ENCODE assay signal across 8 cellular contexts in the genomic region with DNA sequence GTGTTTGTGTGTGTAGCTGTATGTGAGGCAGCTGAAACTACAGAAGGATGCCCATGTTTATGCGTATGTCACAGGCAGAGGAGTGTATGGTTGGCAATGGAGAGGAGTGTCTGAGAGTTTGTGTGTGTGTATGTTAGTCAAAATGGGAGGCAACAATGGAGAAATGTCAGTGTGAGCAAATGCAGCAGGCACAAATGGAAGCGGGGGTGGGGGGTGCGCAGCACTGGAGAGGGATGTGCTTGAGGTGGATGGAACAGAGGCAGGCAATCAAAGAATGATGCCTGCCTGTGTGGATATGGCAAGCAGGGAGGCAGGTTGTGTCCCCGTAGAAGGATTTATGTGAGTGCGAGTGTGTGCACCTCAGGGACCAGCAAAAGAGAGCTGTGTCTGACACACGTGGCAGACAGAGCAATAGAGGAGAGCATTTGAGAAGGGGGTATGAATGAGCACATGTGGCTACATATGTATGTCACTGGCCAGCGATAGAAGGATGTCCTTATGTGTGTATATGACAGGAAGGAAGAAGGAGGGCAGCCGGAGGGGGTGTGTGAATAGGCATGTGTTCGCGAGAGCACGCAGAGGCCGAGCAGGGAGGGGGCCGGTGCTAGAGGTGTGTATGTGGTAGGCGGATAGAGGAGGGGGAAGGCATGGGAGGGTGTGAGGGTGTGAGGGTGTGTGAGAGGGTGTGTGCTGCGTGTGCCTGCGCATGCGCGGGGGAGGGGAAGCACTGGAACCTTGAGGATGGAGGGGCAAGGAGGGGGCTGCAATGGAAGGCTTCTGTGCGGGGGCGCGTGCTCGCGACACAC. TPM values are rescaled to one million over a fixed set of nuclear protein-coding genes. Genes with fewer than 3 reads are reported as not detected.
DNase-seq lines count a peak whose midpoint lies in the region; ATAC-seq and TF ChIP-seq lines count a peak whose summit lies in the region.

No MANE protein-coding gene starts in this region.

- H3K9ac ChIP-seq in NT2/D1 (ENCODE audit: insufficient read length, low read depth), result peak overlapping the region; percentile 96
- H3K9ac ChIP-seq in neuronal stem cell (ENCODE audit: low read depth, low read length, poor library complexity), result peak overlapping the region; percentile 44

- no peak overlapping the region for H3K14ac ChIP-seq in neuronal stem cell (ENCODE audit: low read length)

- peak overlapping the region; percentile 70 to 90 (median 87) for H3K4me3 Mint-ChIP-seq in CD8-positive, alpha-beta memory T cell
- peak overlapping the region; percentile 73 to 87 for H3K4me3 Mint-ChIP-seq in activated T-cell treated with anti-CD3 and anti-CD28 coated beads, Interleukin-2, amount 50 U/mL, for 72 hours

- no peak overlapping the region for H3K27ac ChIP-seq in CD8-positive, alpha-beta memory T cell (ENCODE audit: low read depth, low read length)
- H3K27ac ChIP-seq in neuronal stem cell (replicated peaks; ENCODE audit: low read length), result no peak overlapping the region
- H3K27ac ChIP-seq in thoracic aorta, result no peak overlapping the region

- H3K27ac Mint-ChIP-seq in CD8-positive, alpha-beta memory T cell, result peak overlapping the region; percentile 59 to 92 (median 88)
- H3K27ac Mint-ChIP-seq in activated T-cell treated with anti-CD3 and anti-CD28 coated beads, Interleukin-2, amount 50 U/mL, for 72 hours, result peak overlapping the region; percentile 38

- no peak overlapping the region for H2BK15ac ChIP-seq in neuronal stem cell (ENCODE audit: low read length)

- peak; percentile 63 for ATAC-seq in GM21786 (IDR thresholded peaks at IDR 0.05; ENCODE audit: unreplicated experiment)
- peak; percentile 78 to 87 for ATAC-seq in activated T-cell treated with anti-CD3 and anti-CD28 coated beads, Interleukin-2, amount 50 U/mL, for 72 hours (replicated peaks in 1 of 2)
- ATAC-seq in thoracic aorta (ENCODE audit: insufficient number of reproducible peaks, low FRiP score, low read depth), result no peak
- no peak for ATAC-seq in GM19023 (IDR thresholded peaks at IDR 0.05; ENCODE audit: unreplicated experiment)

- H3K4ac ChIP-seq in neuronal stem cell (ENCODE audit: low read length), result no peak overlapping the region

- H2BK12ac ChIP-seq in neuronal stem cell (ENCODE audit: low read length), result no peak overlapping the region

- H3K9me3 ChIP-seq in CD8-positive, alpha-beta memory T cell (ENCODE audit: low read length), result no peaks in the 10 kb centered on the region
- H3K9me3 ChIP-seq in NT2/D1 (ENCODE audit: insufficient read depth, low read length), result 0 out of 2 replicates have a peak, but pooled peaks cover 5% of the 10 kb centered on the region
- H3K9me3 ChIP-seq in neuronal stem cell (replicated peaks in 1 of 2; ENCODE audit: control insufficient read depth in 2 of 2, insufficient read depth in 1 of 2, low read depth in 1 of 2, low read length in 2 of 2), result no peaks in the 10 kb centered on the region
- no peaks in the 10 kb centered on the region for H3K9me3 ChIP-seq in thoracic aorta

- H3K79me1 ChIP-seq in neuronal stem cell (ENCODE audit: low read depth, low read length), result peaks cover 8% of the 10 kb centered on the region

- H4K8ac ChIP-seq in neuronal stem cell (ENCODE audit: low read depth, low read length), result peak overlapping the region; percentile 17

- no peak overlapping the region for H4K91ac ChIP-seq in neuronal stem cell (ENCODE audit: low read depth, low read length, poor library complexity)

- no peaks in the 10 kb centered on the region for H3K27me3 ChIP-seq in CD8-positive, alpha-beta memory T cell (ENCODE audit: insufficient read depth, low read length, poor library complexity, severe bottlenecking)
- H3K27me3 ChIP-seq in NT2/D1 (ENCODE audit: insufficient read depth, insufficient read length), result no peaks in the 10 kb centered on the region
- H3K27me3 ChIP-seq in neuronal stem cell (ENCODE audit: control insufficient read depth in 3 of 3, insufficient read depth in 3 of 3, low read depth in 1 of 3, low read length in 3 of 3), result no peaks in the 10 kb centered on the region
- no peaks in the 10 kb centered on the region for H3K27me3 ChIP-seq in thoracic aorta (replicated peaks; ENCODE audit: insufficient read depth)

- POLR2A ChIA-PET in CD8-positive, alpha-beta memory T cell (lab: Charles Lee), result no interaction called here

- H2BK5ac ChIP-seq in neuronal stem cell (ENCODE audit: low read length), result no peak overlapping the region

- CTCF ChIA-PET in CD8-positive, alpha-beta memory T cell (lab: Charles Lee), result interaction anchor here (2.0 kb wide), 1 partner anchor 336 kb away, joined by 9 read pairs; a partner anchor contains a TSS

- H3K18ac ChIP-seq in neuronal stem cell (ENCODE audit: low read length), result no peak overlapping the region

- peaks cover 0 to 3% (median 0%) of the 10 kb centered on the region in 5 donors for H3K9me3 Mint-ChIP-seq in CD8-positive, alpha-beta memory T cell
- no peaks in the 10 kb centered on the region for H3K9me3 Mint-ChIP-seq in activated T-cell treated with anti-CD3 and anti-CD28 coated beads, Interleukin-2, amount 50 U/mL, for 72 hours

- H3K4me3 ChIP-seq in CD8-positive, alpha-beta memory T cell (ENCODE audit: low read length), result peak overlapping the region; percentile 37
- peak overlapping the region; percentile 85 for H3K4me3 ChIP-seq in NT2/D1 (ENCODE audit: insufficient read length, low read depth)
- H3K4me3 ChIP-seq in fibroblast of the aortic adventitia (ENCODE audit: low read depth, low read length), result peak overlapping the region; percentile 77
- H3K4me3 ChIP-seq in neuronal stem cell (ENCODE audit: low read length in 2 of 2), result peak overlapping the region; percentile 79 to 95
- H3K4me3 ChIP-seq in thoracic aorta, result peak overlapping the region; percentile 84

- H3K36me3 Mint-ChIP-seq in CD8-positive, alpha-beta memory T cell, result peaks cover 0 to 34% (median 0%) of the 10 kb centered on the region in 3 donors
- peaks cover 7 to 8% of the 10 kb centered on the region in 2 donors for H3K36me3 Mint-ChIP-seq in activated T-cell treated with anti-CD3 and anti-CD28 coated beads, Interleukin-2, amount 50 U/mL, for 72 hours (ENCODE audit: insufficient read depth in 2 of 2)

- no peak overlapping the region for H3K23ac ChIP-seq in neuronal stem cell (ENCODE audit: low read depth, low read length, poor library complexity)

- no peak overlapping the region for H2BK120ac ChIP-seq in neuronal stem cell (ENCODE audit: low read depth, low read length)

- H2AFZ ChIP-seq in neuronal stem cell (ENCODE audit: low read length), result no peak overlapping the region

- peak; percentile 26 to 81 (median 58) for DNase-seq in CD8-positive, alpha-beta memory T cell
- DNase-seq in NT2/D1 (ENCODE audit: low read depth, low spot score) (no peak), fibroblast of the aortic adventitia (ENCODE audit: low read depth) (no peak), neuronal stem cell (ENCODE audit: low spot score) (no peak), thoracic aorta (ENCODE audit: low spot score) (no peak)
- peak; percentile 50 to 53 for DNase-seq in activated T-cell treated with anti-CD3 and anti-CD28 coated beads, Interleukin-2, amount 50 U/mL, for 72 hours

- WGBS in neuronal stem cell (ENCODE audit: extremely low coverage in 2 of 2, insufficient read length in 2 of 2, insufficient replicate concordance in 1 of 2), 2 donors, result no CpG with 5 or more reads among the region's 23 CpGs

- TF ChIP-seq CTCF in fibroblast of the aortic adventitia (IDR thresholded peaks at IDR 0.05; ENCODE audit: insufficient read depth, low read length) (no peak), thoracic aorta (IDR thresholded peaks at IDR 0.05) (no peak)

- H3K4me1 Mint-ChIP-seq in CD8-positive, alpha-beta memory T cell, result peaks cover 26 to 43% (median 29%) of the 10 kb centered on the region in 3 donors
- H3K4me1 Mint-ChIP-seq in activated T-cell treated with anti-CD3 and anti-CD28 coated beads, Interleukin-2, amount 50 U/mL, for 72 hours (ENCODE audit: low read depth), result peaks cover 23% of the 10 kb centered on the region

- peaks cover 15% of the 10 kb centered on the region for H3K4me1 ChIP-seq in CD8-positive, alpha-beta memory T cell (ENCODE audit: insufficient read depth, low read length)
- H3K4me1 ChIP-seq in NT2/D1 (ENCODE audit: insufficient read depth, insufficient read length) (no peaks in the 10 kb centered on the region), neuronal stem cell (ENCODE audit: control insufficient read depth in 2 of 2, insufficient read depth in 1 of 2, low read depth in 1 of 2, low read length in 2 of 2) (peaks cover 3 to 11% of the 10 kb centered on the region in 2 donors), thoracic aorta (ENCODE audit: control insufficient read depth in 1 of 2, low read depth in 2 of 2) (peaks cover 0 to 10% of the 10 kb centered on the region in 2 donors)

- H3K27me3 Mint-ChIP-seq in CD8-positive, alpha-beta memory T cell, result peaks cover 0 to 5% of the 10 kb centered on the region in 2 donors
- H3K27me3 Mint-ChIP-seq in activated T-cell treated with anti-CD3 and anti-CD28 coated beads, Interleukin-2, amount 50 U/mL, for 72 hours (ENCODE audit: low read depth), result peaks cover 33% of the 10 kb centered on the region

- H2AK5ac ChIP-seq in neuronal stem cell (ENCODE audit: low read depth, low read length), result no peak overlapping the region

- peak overlapping the region; percentile 48 for H3K4me2 ChIP-seq in neuronal stem cell (ENCODE audit: insufficient read depth, low read length, poor library complexity, severe bottlenecking)

- H3K36me3 ChIP-seq in CD8-positive, alpha-beta memory T cell (ENCODE audit: insufficient read depth, low read length), result no peaks in the 10 kb centered on the region
- peaks cover 30% of the 10 kb centered on the region for H3K36me3 ChIP-seq in NT2/D1 (ENCODE audit: insufficient read depth, insufficient read length, low read length)
- H3K36me3 ChIP-seq in neuronal stem cell (replicated peaks in 1 of 2; ENCODE audit: control insufficient read depth in 2 of 2, insufficient read depth in 2 of 2, low read length in 2 of 2), result peaks cover 10 to 49% of the 10 kb centered on the region in 2 donors
- H3K36me3 ChIP-seq in thoracic aorta, result no peaks in the 10 kb centered on the region

RNA-seq across cellular contexts. Expression of a gene that starts 1.1 kb away (rescaled TPM):
- 10 to 100 TPM; 14.2 to 18.5 TPM for total RNA-seq in CD8-positive, alpha-beta memory T cell
- 47.9 TPM for polyA plus RNA-seq in CD8-positive, alpha-beta memory T cell
- 10 to 100 TPM; 26.3 to 27.4 TPM for total RNA-seq in activated T-cell treated with anti-CD3 and anti-CD28 coated beads, Interleukin-2, amount 50 U/mL, for 72 hours
- total RNA-seq in fibroblast of the aortic adventitia (ENCODE audit: low replicate concordance), result 15.7 and 31.2 TPM in 2 replicates
- polyA plus RNA-seq in neuronal stem cell (2013, experiment 1 of 2), result 68.9 TPM
- 73.4 TPM for polyA plus RNA-seq in neuronal stem cell (2013, experiment 2 of 2)
- 10 to 100 TPM; 16.2 to 19.0 TPM for total RNA-seq in thoracic aorta

Comparison
In these comparisons a context has a peak if more than half of its experiments do, and no peak if none do; other contexts are left out.
1. DNase-seq: peak in CD8-positive, alpha-beta memory T cell (5 of 5) and activated T-cell treated with anti-CD3 and anti-CD28 coated beads, Interleukin-2, amount 50 U/mL, for 72 hours (2 of 2); none in NT2/D1 (single experiment), fibroblast of the aortic adventitia (single experiment), neuronal stem cell (single experiment) and thoracic aorta (single experiment).
2. H3K4me3 ChIP-seq: peak in every context shown above with its lines; median percentile 87 in neuronal stem cell; 85 in NT2/D1; 84 in thoracic aorta; 77 in fibroblast of the aortic adventitia; 37 in CD8-positive, alpha-beta memory T cell.
3. ATAC-seq: peak in GM21786 (single experiment) and activated T-cell treated with anti-CD3 and anti-CD28 coated beads, Interleukin-2, amount 50 U/mL, for 72 hours (2 of 2); none in thoracic aorta (single experiment) and GM19023 (single experiment).